ENCODE assay signal across 9 cellular contexts in genomic region chr4:48290146-48290772, GRCh38. TPM values are rescaled to one million over a fixed set of nuclear protein-coding genes. Genes with fewer than 3 reads are reported as not detected.
DNase-seq lines count a peak whose midpoint lies in the region; ATAC-seq, FAIRE-seq and TF ChIP-seq lines count a peak whose summit lies in the region.
"Had no signal": no experiment of that assay in that cellular context is flagged by ENCODE, and none has a peak within 500 bp of the region (broad histone marks: within the 10 kb centered on the region; RNA-seq: fewer than 3 reads in every experiment).

No MANE protein-coding gene starts in this region.

- H3K27me3 ChIP-seq in astrocyte (ENCODE audit: insufficient read depth, low read length): peaks cover 3% of the 10 kb centered on the region

- no peak overlapping the region for H3K4me3 ChIP-seq in astrocyte (ENCODE audit: insufficient read depth, low read depth, low read length)

- H3K4me1 Mint-ChIP-seq in astrocyte (ENCODE audit: low read depth, unreplicated experiment): no peaks in the 10 kb centered on the region
- no peaks in the 10 kb centered on the region for H3K4me1 Mint-ChIP-seq in mesothelial cell of epicardium
- peaks cover 1% of the 10 kb centered on the region for H3K4me1 Mint-ChIP-seq in activated T-helper 2 cell treated with anti-CD3 and anti-CD28 coated beads, Interferon-gamma antibody, Interleukin-2, Interleukin-4, amounts not matched to agents 10 μg/mL and 5 μg/mL and 100 μg/mL, durations not matched to agents 14 hours and 24 hours and 36 hours (ENCODE audit: low read depth)
- H3K4me1 Mint-ChIP-seq: naive B cell had no signal

- peak; percentile 48 for TF ChIP-seq CTCF in astrocyte (IDR thresholded peaks at IDR 0.05; ENCODE audit: insufficient read depth, low read depth, low read length)
- TF ChIP-seq CTCF in mesothelial cell of epicardium (IDR thresholded peaks at IDR 0.05; ENCODE audit: unreplicated experiment): peak; percentile 16

- no peaks in the 10 kb centered on the region for H3K9me3 ChIP-seq in astrocyte (ENCODE audit: insufficient read depth, low read depth, low read length)

- H3K27me3 Mint-ChIP-seq in astrocyte (ENCODE audit: low read depth, unreplicated experiment) (no peaks in the 10 kb centered on the region), mesothelial cell of epicardium (ENCODE audit: low read depth) (no peaks in the 10 kb centered on the region)
- H3K27me3 Mint-ChIP-seq in activated T-helper 2 cell treated with anti-CD3 and anti-CD28 coated beads, Interferon-gamma antibody, Interleukin-2, Interleukin-4, amounts not matched to agents 10 μg/mL and 5 μg/mL and 100 μg/mL, durations not matched to agents 14 hours and 24 hours and 36 hours (ENCODE audit: low read depth): no peaks in the 10 kb centered on the region
- H3K27me3 Mint-ChIP-seq: naive B cell had no signal

- no peaks in the 10 kb centered on the region for H3K36me3 ChIP-seq in astrocyte (ENCODE audit: insufficient read depth, low read length)

- DNase-seq in EL: peak; percentile 30
- peak; percentile 43 for DNase-seq in HPDE6-E6E7 (ENCODE audit: extremely low spot score)
- DNase-seq in astrocyte (ENCODE audit: low read depth): no peak
- DNase-seq in mesothelial cell of epicardium (ENCODE audit: low spot score in 2 of 2, unreplicated experiment in 2 of 2): no peak
- DNase-seq in activated T-helper 2 cell treated with anti-CD3 and anti-CD28 coated beads, Interferon-gamma antibody, Interleukin-2, Interleukin-4, amounts not matched to agents 10 μg/mL and 5 μg/mL and 100 μg/mL, durations not matched to agents 14 hours and 24 hours and 36 hours (ENCODE audit: low spot score): no peak
- no peak for DNase-seq in islet precursor cell
- no peak for DNase-seq in activated gamma-delta T cell treated with Interleukin-2 at 50 U/mL for 16 hours
- DNase-seq: naive B cell had no signal

- H3K36me3 Mint-ChIP-seq in astrocyte (ENCODE audit: low read depth, unreplicated experiment) (no peaks in the 10 kb centered on the region), mesothelial cell of epicardium (no peaks in the 10 kb centered on the region)
- H3K36me3 Mint-ChIP-seq in activated T-helper 2 cell treated with anti-CD3 and anti-CD28 coated beads, Interferon-gamma antibody, Interleukin-2, Interleukin-4, amounts not matched to agents 10 μg/mL and 5 μg/mL and 100 μg/mL, durations not matched to agents 14 hours and 24 hours and 36 hours (ENCODE audit: low read depth): no peaks in the 10 kb centered on the region
- H3K36me3 Mint-ChIP-seq: naive B cell had no signal

- H4K20me1 ChIP-seq in astrocyte (ENCODE audit: insufficient read depth, low read length): no peaks in the 10 kb centered on the region

- no peak overlapping the region for H3K9ac ChIP-seq in astrocyte (ENCODE audit: low read length)

- H3K27ac ChIP-seq in astrocyte (ENCODE audit: low read depth, low read length): no peak overlapping the region

- H3K9me3 Mint-ChIP-seq in astrocyte (ENCODE audit: unreplicated experiment): peaks cover 5% of the 10 kb centered on the region
- peaks cover 5% of the 10 kb centered on the region for H3K9me3 Mint-ChIP-seq in mesothelial cell of epicardium
- no peaks in the 10 kb centered on the region for H3K9me3 Mint-ChIP-seq in activated T-helper 2 cell treated with anti-CD3 and anti-CD28 coated beads, Interferon-gamma antibody, Interleukin-2, Interleukin-4, amounts not matched to agents 10 μg/mL and 5 μg/mL and 100 μg/mL, durations not matched to agents 14 hours and 24 hours and 36 hours

- FAIRE-seq in astrocyte (lab: Jason Lieb, UNC): no peak

- no peaks in the 10 kb centered on the region for H3K79me2 ChIP-seq in astrocyte (ENCODE audit: insufficient read depth, low read length)

- H3K4me1 ChIP-seq in astrocyte (ENCODE audit: insufficient read depth, low read length): no peaks in the 10 kb centered on the region

- H3K4me2 ChIP-seq in astrocyte (ENCODE audit: low read length): no peak overlapping the region

- no peak overlapping the region for H2AFZ ChIP-seq in astrocyte (ENCODE audit: low read depth, low read length)

- H3K27ac Mint-ChIP-seq in astrocyte (ENCODE audit: unreplicated experiment): no peak overlapping the region
- H3K27ac Mint-ChIP-seq in mesothelial cell of epicardium: no peak overlapping the region
- no peak overlapping the region for H3K27ac Mint-ChIP-seq in activated T-helper 2 cell treated with anti-CD3 and anti-CD28 coated beads, Interferon-gamma antibody, Interleukin-2, Interleukin-4, amounts not matched to agents 10 μg/mL and 5 μg/mL and 100 μg/mL, durations not matched to agents 14 hours and 24 hours and 36 hours
- H3K27ac Mint-ChIP-seq: naive B cell had no signal

- no peak for ATAC-seq in GM21619 (IDR thresholded peaks at IDR 0.05; ENCODE audit: unreplicated experiment)

- intact Hi-C loops in activated T-helper 2 cell treated with anti-CD3 and anti-CD28 coated beads, Interferon-gamma antibody, Interleukin-2, Interleukin-4, amounts not matched to agents 10 μg/mL and 5 μg/mL and 100 μg/mL, durations not matched to agents 14 hours and 24 hours and 36 hours (cut with micrococcal nuclease): no loop called here

- H3K4me3 Mint-ChIP-seq in astrocyte (ENCODE audit: unreplicated experiment) (no peak overlapping the region), mesothelial cell of epicardium (no peak overlapping the region)
- no peak overlapping the region for H3K4me3 Mint-ChIP-seq in activated T-helper 2 cell treated with anti-CD3 and anti-CD28 coated beads, Interferon-gamma antibody, Interleukin-2, Interleukin-4, amounts not matched to agents 10 μg/mL and 5 μg/mL and 100 μg/mL, durations not matched to agents 14 hours and 24 hours and 36 hours (ENCODE audit: low read depth)
- H3K4me3 Mint-ChIP-seq: naive B cell had no signal

RNA-seq across cellular contexts. Expression of gene TEC, which starts 20.6 kb away (rescaled TPM):
- total RNA-seq in astrocyte: 0.61 and 0.91 TPM in 2 replicates
- total RNA-seq in mesothelial cell of epicardium: 2.3 to 3.5 TPM (median 3.3 TPM) in 3 replicates
- total RNA-seq in activated T-helper 2 cell treated with anti-CD3 and anti-CD28 coated beads, Interferon-gamma antibody, Interleukin-2, Interleukin-4, amounts not matched to agents 10 μg/mL and 5 μg/mL and 100 μg/mL, durations not matched to agents 14 hours and 24 hours and 36 hours: 2.2 and 2.4 TPM in 2 replicates

RNA-seq across cellular contexts. Expression of gene SLAIN2, which starts 51.1 kb away (rescaled TPM):
- total RNA-seq in astrocyte: 85.3 and 90.5 TPM in 2 replicates
- total RNA-seq in mesothelial cell of epicardium: 60.1 to 77.1 TPM (median 62.9 TPM) in 3 replicates
- 60.4 and 67.1 TPM in 2 replicates for total RNA-seq in activated T-helper 2 cell treated with anti-CD3 and anti-CD28 coated beads, Interferon-gamma antibody, Interleukin-2, Interleukin-4, amounts not matched to agents 10 μg/mL and 5 μg/mL and 100 μg/mL, durations not matched to agents 14 hours and 24 hours and 36 hours

Comparison
In these comparisons a context has a peak if more than half of its experiments do, and no peak if none do; other contexts are left out.
1. DNase-seq: peak in EL (single experiment) and HPDE6-E6E7 (single experiment); none in astrocyte (single experiment), mesothelial cell of epicardium (0 of 2), activated T-helper 2 cell treated with anti-CD3 and anti-CD28 coated beads, Interferon-gamma antibody, Interleukin-2, Interleukin-4, amounts not matched to agents 10 μg/mL and 5 μg/mL and 100 μg/mL, durations not matched to agents 14 hours and 24 hours and 36 hours (single experiment), islet precursor cell (single experiment) and activated gamma-delta T cell treated with Interleukin-2 at 50 U/mL for 16 hours (single experiment).